Comparison of ENCODE assay signal across 31 cellular contexts in the genomic region with DNA sequence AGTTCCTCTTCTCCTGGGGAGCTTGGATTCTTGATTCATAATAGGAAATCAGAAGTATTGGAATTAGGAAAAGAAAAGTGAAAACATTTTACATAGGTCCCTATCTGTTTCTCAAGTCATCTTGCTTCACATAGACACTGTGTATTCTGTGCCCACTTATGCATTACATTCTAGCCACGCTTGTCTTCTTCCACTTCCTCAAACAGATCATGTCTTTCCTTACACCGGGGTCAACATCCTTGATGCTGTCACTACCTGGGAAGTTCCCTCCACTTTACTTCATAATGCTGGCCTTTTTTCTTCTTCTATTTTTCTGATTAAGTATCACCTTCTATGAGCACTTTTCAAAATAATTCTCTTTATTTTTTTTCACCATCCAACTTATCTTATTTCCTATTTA.
"Had no signal": no experiment of that assay in that cellular context is flagged by ENCODE, and none has a peak within 500 bp of the region (broad histone marks: within the 10 kb centered on the region; RNA-seq: fewer than 3 reads in every experiment).

No MANE protein-coding gene starts in this region.

- H3K27me3 ChIP-seq: brain microvascular endothelial cell had no signal

- H3K36me3 Mint-ChIP-seq: activated CD4-positive, alpha-beta memory T cell treated with anti-CD3 and anti-CD28 coated beads for 36 hours; activated naive CD4-positive, alpha-beta T cell treated with anti-CD3 and anti-CD28 coated beads, Interleukin-2, amount 10 ng/mL, durations not matched to agents 7 days and 5 days; activated naive CD8-positive, alpha-beta T cell had no signal

- FAIRE-seq: colon had no signal

- H3K4me1 Mint-ChIP-seq: activated B cell treated with CpG ODN at 0.5 μM for 24 hours had no signal

- H3K27me3 Mint-ChIP-seq: activated B cell treated with CpG ODN at 0.5 μM for 24 hours; activated CD4-positive, alpha-beta memory T cell treated with anti-CD3 and anti-CD28 coated beads for 36 hours; activated naive CD4-positive, alpha-beta T cell treated with anti-CD3 and anti-CD28 coated beads, Interleukin-2, amount 10 ng/mL, durations not matched to agents 7 days and 5 days; activated naive CD8-positive, alpha-beta T cell had no signal

- H3K36me3 ChIP-seq: brain microvascular endothelial cell had no signal

- H3K27ac Mint-ChIP-seq: activated B cell treated with CpG ODN at 0.5 μM for 24 hours; activated CD4-positive, alpha-beta memory T cell treated with anti-CD3 and anti-CD28 coated beads for 36 hours; activated naive CD4-positive, alpha-beta T cell treated with anti-CD3 and anti-CD28 coated beads, Interleukin-2, amount 10 ng/mL, durations not matched to agents 7 days and 5 days; activated naive CD8-positive, alpha-beta T cell; activated T-helper 1 cell treated with anti-CD3 and anti-CD28 coated beads, Interleukin-12 subunit alpha, Interleukin-12 subunit beta, Interleukin-2, Interleukin-4 antibody, amounts not matched to agents 30 ng/mL and 10 ng/mL and 1 ng/mL, durations not matched to agents 14 hours and 24 hours and 36 hours had no signal

- DNase-seq: activated B cell treated with CpG ODN at 0.5 μM for 24 hours; activated CD4-positive, alpha-beta memory T cell treated with anti-CD3 and anti-CD28 coated beads for 36 hours; activated CD4-positive, alpha-beta T cell treated with anti-CD3 and anti-CD28 coated beads for 4 hours; activated CD4-positive, alpha-beta T cell treated with anti-CD3 and anti-CD28 coated beads, Interleukin-2, amount 50 U/mL, for 1 hour; activated CD4-positive, CD25-positive, alpha-beta regulatory T cell treated with anti-CD3 and anti-CD28 coated beads, Interleukin-2, amount 50 U/mL, for 72 hours; activated CD8-positive, alpha-beta memory T cell treated with anti-CD3 and anti-CD28 coated beads, Interleukin-2, amount 50 U/mL, for 4 hours; activated naive CD4-positive, alpha-beta T cell treated with anti-CD3 and anti-CD28 coated beads, Interleukin-2, amount 10 ng/mL, durations not matched to agents 7 days and 5 days; activated T-cell treated with anti-CD3 and anti-CD28 coated beads for 4 hours; activated T-cell treated with anti-CD3 and anti-CD28 coated beads, Interleukin-2, amount 50 U/mL, for 4 hours; amniotic stem cell; aorta; brain microvascular endothelial cell; central memory CD4-positive, alpha-beta T cell; NCI-H1105; NCI-H1436; NCI-H1694; NCI-H1930; NCI-H2081 treated with DMSO at 0.1 percent for 48 hours; NCI-H226; NCI-H446 treated with DMSO at 0.1 percent for 48 hours; NCI-H524 treated with DMSO at 0.1 percent for 48 hours; OCI-M1; Right ventricle myocardium superior; SW 1271; T-helper 1 cell; T-helper 2 cell; T-helper 9 cell had no signal

- H3K27ac ChIP-seq: brain microvascular endothelial cell, VCaP had no signal

- H3K4me3 Mint-ChIP-seq: activated B cell treated with CpG ODN at 0.5 μM for 24 hours; activated CD4-positive, alpha-beta memory T cell treated with anti-CD3 and anti-CD28 coated beads for 36 hours; activated naive CD4-positive, alpha-beta T cell treated with anti-CD3 and anti-CD28 coated beads, Interleukin-2, amount 10 ng/mL, durations not matched to agents 7 days and 5 days; activated naive CD8-positive, alpha-beta T cell; activated T-cell treated with anti-CD3 and anti-CD28 coated beads, Interleukin-2, amount 50 U/mL, for 4 hours; activated T-helper 1 cell treated with anti-CD3 and anti-CD28 coated beads, Interleukin-12 subunit alpha, Interleukin-12 subunit beta, Interleukin-2, Interleukin-4 antibody, amounts not matched to agents 30 ng/mL and 10 ng/mL and 1 ng/mL, durations not matched to agents 14 hours and 24 hours and 36 hours had no signal

- ATAC-seq: activated T-cell treated with anti-CD3 and anti-CD28 coated beads, Interleukin-2, amount 50 U/mL, for 4 hours had no signal
